Comparison of ENCODE assay signal across 17 cellular contexts in the genomic region with DNA sequence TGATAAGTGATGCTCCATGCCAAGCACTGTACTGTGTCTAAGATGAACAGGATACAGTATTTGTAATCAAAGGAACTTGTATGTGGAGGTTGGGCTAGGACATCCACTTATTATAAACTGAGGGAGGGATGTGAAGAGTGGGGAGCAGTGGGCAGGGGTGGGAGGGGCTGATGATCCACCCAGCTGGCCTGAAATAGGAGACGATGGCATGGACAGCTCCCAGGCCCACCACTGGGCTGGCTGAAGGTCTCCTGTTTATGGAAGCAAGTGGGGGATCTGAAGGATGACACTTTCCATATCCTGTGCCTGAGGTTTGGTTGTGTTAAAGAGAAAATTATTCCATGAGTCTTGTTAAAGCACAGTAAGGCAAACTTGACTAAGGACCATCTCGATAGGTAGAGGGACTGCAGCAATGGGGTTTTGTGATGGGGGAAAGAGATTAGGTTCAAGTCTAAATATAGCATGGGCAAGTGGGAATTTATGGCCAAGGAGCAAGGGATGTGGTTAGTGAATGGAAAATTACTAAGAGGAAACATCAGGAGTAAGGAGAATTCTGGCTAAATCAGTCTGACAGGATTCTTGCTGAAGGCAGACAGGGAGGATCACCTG.
A peak's percentile ranks its signal among the peaks of the same experiment; 100 is the strongest.
DNase-seq lines count a peak whose midpoint lies in the region; ATAC-seq, FAIRE-seq and TF ChIP-seq lines count a peak whose summit lies in the region.
"Had no signal": no experiment of that assay in that cellular context is flagged by ENCODE, and none has a peak within 500 bp of the region (broad histone marks: within the 10 kb centered on the region; RNA-seq: fewer than 3 reads in every experiment).

No MANE protein-coding gene starts in this region.

- no peaks in the 10 kb centered on the region for H3K27me3 Mint-ChIP-seq in CD8-positive, alpha-beta T cell (ENCODE audit: low read depth)
- no peaks in the 10 kb centered on the region for H3K27me3 Mint-ChIP-seq in astrocyte (ENCODE audit: low read depth, unreplicated experiment)
- H3K27me3 Mint-ChIP-seq in naive thymus-derived CD4-positive, alpha-beta T cell, result no peaks in the 10 kb centered on the region
- H3K27me3 Mint-ChIP-seq: naive B cell had no signal

- no peak overlapping the region for H3K9ac ChIP-seq in astrocyte (ENCODE audit: low read length)

- TF ChIP-seq CTCF in CD8-positive, alpha-beta T cell (IDR thresholded peaks at IDR 0.05), result no peak
- TF ChIP-seq CTCF in astrocyte (IDR thresholded peaks at IDR 0.05; ENCODE audit: insufficient read depth, low read depth, low read length) (no peak), gastrocnemius medialis (IDR thresholded peaks at IDR 0.05 in 4 of 5, conservative IDR thresholded peaks at IDR 0.05 in 1 of 5) (no peak)

- H3K4me2 ChIP-seq in astrocyte (ENCODE audit: low read length), result peak overlapping the region; percentile 14

- FAIRE-seq in astrocyte (lab: Jason Lieb, UNC), result no peak

- peaks cover 14% of the 10 kb centered on the region for H3K4me1 Mint-ChIP-seq in CD8-positive, alpha-beta T cell (ENCODE audit: low read depth)
- peaks cover 43% of the 10 kb centered on the region for H3K4me1 Mint-ChIP-seq in astrocyte (ENCODE audit: low read depth, unreplicated experiment)
- peaks cover 0 to 64% (median 15%) of the 10 kb centered on the region in 7 donors for H3K4me1 Mint-ChIP-seq in naive thymus-derived CD4-positive, alpha-beta T cell

- H4K20me1 ChIP-seq in astrocyte (ENCODE audit: insufficient read depth, low read length), result peaks cover 98% of the 10 kb centered on the region

- no peak overlapping the region for H2AFZ ChIP-seq in astrocyte (ENCODE audit: low read depth, low read length)

- H3K9me3 ChIP-seq in CD8-positive, alpha-beta T cell (ENCODE audit: low read length), result no peaks in the 10 kb centered on the region
- no peaks in the 10 kb centered on the region for H3K9me3 ChIP-seq in astrocyte (ENCODE audit: insufficient read depth, low read depth, low read length)
- H3K9me3 ChIP-seq in naive thymus-derived CD4-positive, alpha-beta T cell (ENCODE audit: control insufficient read depth in 2 of 3, low read length in 3 of 3), result no peaks in the 10 kb centered on the region
- no peaks in the 10 kb centered on the region for H3K9me3 ChIP-seq in gastrocnemius medialis
- H3K9me3 ChIP-seq: MG63, Peyer's patch, suprapubic skin had no signal

- intact Hi-C loops in CD8-positive, alpha-beta T cell (cut with DNase I, micrococcal nuclease), result no loop called here
- intact Hi-C loops in naive thymus-derived CD4-positive, alpha-beta T cell (cut with micrococcal nuclease), result no loop called here
- intact Hi-C loops in gastrocnemius medialis (cut with DNase I; ENCODE audit: low total_unique reads), result no loop called here

- no peak for ATAC-seq in CD8-positive, alpha-beta T cell
- ATAC-seq in naive thymus-derived CD4-positive, alpha-beta T cell, result no peak
- ATAC-seq in gastrocnemius medialis, result no peak
- ATAC-seq: activated naive CD4-positive, alpha-beta T cell treated with anti-CD3 and anti-CD28 coated beads, Interleukin-2, amount 50 U/mL, for 72 hours had no signal

- peak overlapping the region; percentile 1 for H3K27ac ChIP-seq in CD8-positive, alpha-beta T cell (ENCODE audit: low read depth, low read length)
- H3K27ac ChIP-seq in astrocyte (ENCODE audit: low read depth, low read length) (no peak overlapping the region), gastrocnemius medialis (peak overlapping the region in 2 of 4 donors; percentile 4 to 58)
- no peak overlapping the region for H3K27ac ChIP-seq in naive thymus-derived CD4-positive, alpha-beta T cell (ENCODE audit: low read depth, low read length)
- H3K27ac ChIP-seq: Peyer's patch, suprapubic skin had no signal

- no peaks in the 10 kb centered on the region for H3K36me3 Mint-ChIP-seq in CD8-positive, alpha-beta T cell
- peaks cover 3% of the 10 kb centered on the region for H3K36me3 Mint-ChIP-seq in astrocyte (ENCODE audit: low read depth, unreplicated experiment)
- H3K36me3 Mint-ChIP-seq in naive thymus-derived CD4-positive, alpha-beta T cell, result peaks cover 0 to 9% (median 0%) of the 10 kb centered on the region in 5 donors
- H3K36me3 Mint-ChIP-seq: activated naive CD4-positive, alpha-beta T cell treated with anti-CD3 and anti-CD28 coated beads, Interleukin-2, amount 50 U/mL, for 72 hours; naive B cell had no signal

- peaks cover 92% of the 10 kb centered on the region for H3K4me1 ChIP-seq in CD8-positive, alpha-beta T cell (ENCODE audit: insufficient read depth, low read length)
- peaks cover 10% of the 10 kb centered on the region for H3K4me1 ChIP-seq in astrocyte (ENCODE audit: insufficient read depth, low read length)
- H3K4me1 ChIP-seq in naive thymus-derived CD4-positive, alpha-beta T cell (ENCODE audit: control insufficient read depth in 2 of 2, insufficient read depth in 2 of 2, low read length in 2 of 2), result peaks cover 17 to 90% of the 10 kb centered on the region in 2 donors
- peaks cover 87 to 90% of the 10 kb centered on the region in 2 donors for H3K4me1 ChIP-seq in gastrocnemius medialis

- no peak for TF ChIP-seq POLR2A in gastrocnemius medialis (IDR thresholded peaks at IDR 0.05)

- H3K4me3 ChIP-seq in CD8-positive, alpha-beta T cell (ENCODE audit: low read depth, low read length), result no peak overlapping the region
- no peak overlapping the region for H3K4me3 ChIP-seq in astrocyte (ENCODE audit: insufficient read depth, low read depth, low read length)
- H3K4me3 ChIP-seq in naive thymus-derived CD4-positive, alpha-beta T cell (ENCODE audit: low read length), result no peak overlapping the region
- no peak overlapping the region for H3K4me3 ChIP-seq in gastrocnemius medialis
- H3K4me3 ChIP-seq: MG63, Peyer's patch, suprapubic skin had no signal

- H3K27me3 ChIP-seq in CD8-positive, alpha-beta T cell (ENCODE audit: insufficient read depth, low read length), result no peaks in the 10 kb centered on the region
- H3K27me3 ChIP-seq in astrocyte (ENCODE audit: insufficient read depth, low read length), result no peaks in the 10 kb centered on the region
- H3K27me3 ChIP-seq in naive thymus-derived CD4-positive, alpha-beta T cell (ENCODE audit: control insufficient read depth in 2 of 2, insufficient read depth in 2 of 2, low read length in 2 of 2), result no peaks in the 10 kb centered on the region
- no peaks in the 10 kb centered on the region for H3K27me3 ChIP-seq in gastrocnemius medialis
- H3K27me3 ChIP-seq: MG63, Peyer's patch, suprapubic skin had no signal

- no peak for DNase-seq in CD8-positive, alpha-beta T cell
- peak; percentile 64 for DNase-seq in M059J (ENCODE audit: low read depth)
- peak; percentile 39 for DNase-seq in astrocyte (ENCODE audit: low read depth)
- no peak for DNase-seq in naive thymus-derived CD4-positive, alpha-beta T cell
- DNase-seq in gastrocnemius medialis, result no peak
- DNase-seq in GF-D8 (lab: John Stamatoyannopoulos, UW), result no peak
- DNase-seq in SHP77 (lab: John Stamatoyannopoulos, UW), result no peak
- no peak for DNase-seq in SK-N-DZ (ENCODE audit: low spot score)
- DNase-seq: activated CD8-positive, alpha-beta memory T cell treated with anti-CD3 and anti-CD28 coated beads, Interleukin-2, amount 50 U/mL, for 48 hours; foreskin melanocyte; MG63; naive B cell; NCI-H2029 treated with DMSO at 0.1 percent for 48 hours; NCI-H524; Peyer's patch had no signal

- no peaks in the 10 kb centered on the region for H3K36me3 ChIP-seq in CD8-positive, alpha-beta T cell (ENCODE audit: insufficient read depth, low read length)
- H3K36me3 ChIP-seq in astrocyte (ENCODE audit: insufficient read depth, low read length) (no peaks in the 10 kb centered on the region), gastrocnemius medialis (no peaks in the 10 kb centered on the region)
- no peaks in the 10 kb centered on the region for H3K36me3 ChIP-seq in naive thymus-derived CD4-positive, alpha-beta T cell (ENCODE audit: control insufficient read depth in 2 of 3, insufficient read depth in 3 of 3, low read length in 3 of 3)
- H3K36me3 ChIP-seq: MG63, Peyer's patch, suprapubic skin had no signal

- CTCF ChIA-PET in CD8-positive, alpha-beta T cell (lab: Charles Lee), result no interaction called here
- CTCF ChIA-PET in naive thymus-derived CD4-positive, alpha-beta T cell (lab: Charles Lee), result interaction anchor here (0.5 kb wide), 1 partner anchor 103 kb away, joined by 3 read pairs; no protein-coding TSS in a partner anchor

- H3K9me3 Mint-ChIP-seq in CD8-positive, alpha-beta T cell, result no peaks in the 10 kb centered on the region
- no peaks in the 10 kb centered on the region for H3K9me3 Mint-ChIP-seq in astrocyte (ENCODE audit: unreplicated experiment)
- H3K9me3 Mint-ChIP-seq in naive thymus-derived CD4-positive, alpha-beta T cell, result no peaks in the 10 kb centered on the region
- H3K9me3 Mint-ChIP-seq: activated naive CD4-positive, alpha-beta T cell treated with anti-CD3 and anti-CD28 coated beads, Interleukin-2, amount 50 U/mL, for 72 hours; naive B cell had no signal

- H3K4me3 Mint-ChIP-seq in CD8-positive, alpha-beta T cell, result peak overlapping the region; percentile 4
- peak overlapping the region; percentile 0 for H3K4me3 Mint-ChIP-seq in astrocyte (ENCODE audit: unreplicated experiment)
- H3K4me3 Mint-ChIP-seq in naive thymus-derived CD4-positive, alpha-beta T cell, result peak overlapping the region in 4 of 10 donors; percentile 10 to 63 (median 39)
- H3K4me3 Mint-ChIP-seq: naive B cell had no signal

- H3K27ac Mint-ChIP-seq in CD8-positive, alpha-beta T cell, result peak overlapping the region; percentile 84
- H3K27ac Mint-ChIP-seq in astrocyte (ENCODE audit: unreplicated experiment), result peak overlapping the region; percentile 48
- H3K27ac Mint-ChIP-seq in naive thymus-derived CD4-positive, alpha-beta T cell, result peak overlapping the region in 6 of 9 donors; percentile 33 to 91 (median 86)

- in situ Hi-C loops in gastrocnemius medialis (cut with MboI; ENCODE audit: low sequenced_read_pairs in 4 of 4), result no loop called here

- POLR2A ChIA-PET in CD8-positive, alpha-beta T cell (lab: Charles Lee), result no interaction called here
- POLR2A ChIA-PET in naive thymus-derived CD4-positive, alpha-beta T cell (lab: Charles Lee), result interaction anchor here (1.5 to 2.0 kb wide), 2 partner anchors 10 to 13 kb away, joined by 4 to 7 read pairs; no protein-coding TSS in a partner anchor

- peaks cover 98% of the 10 kb centered on the region for H3K79me2 ChIP-seq in astrocyte (ENCODE audit: insufficient read depth, low read length)

Comparison
In these comparisons a context has a peak if more than half of its experiments do, and no peak if none do; other contexts are left out.
1. DNase-seq: peak in M059J (single experiment) and astrocyte (single experiment); none in CD8-positive, alpha-beta T cell (0 of 7), naive thymus-derived CD4-positive, alpha-beta T cell (0 of 9), gastrocnemius medialis (0 of 2), GF-D8 (single experiment), SHP77 (0 of 2) and SK-N-DZ (single experiment).
2. Peak in every context shown above with its lines, with median percentiles within 50 percentile points of each other: H3K27ac Mint-ChIP-seq.